ENCODE assay signal across 11 cellular contexts in genomic region chr21:25903599-25903998, GRCh38.
DNase-seq lines count a peak whose midpoint lies in the region; ATAC-seq and TF ChIP-seq lines count a peak whose summit lies in the region.
"Had no signal": no experiment of that assay in that cellular context is flagged by ENCODE, and none has a peak within 500 bp of the region (broad histone marks: within the 10 kb centered on the region; RNA-seq: fewer than 3 reads in every experiment).

No MANE protein-coding gene starts in this region.

- no peak overlapping the region for H3K4me3 ChIP-seq in psoas muscle

- DNase-seq in SKM-1 treated with dmso at 0.1 percent for 144 hours (lab: John Stamatoyannopoulos, UW; ENCODE audit: unreplicated experiment): peak; percentile 34
- no peak for DNase-seq in psoas muscle
- no peak for DNase-seq in activated CD8-positive, alpha-beta T cell treated with anti-CD3 and anti-CD28 coated beads, Interleukin-2, amount 10 ng/mL, durations not matched to agents 7 days and 5 days
- DNase-seq in SK-N-DZ (ENCODE audit: low spot score): no peak
- DNase-seq in SW480 (ENCODE audit: low spot score): no peak
- no peak for DNase-seq in DMS53 treated with DMSO at 0.1 percent for 48 hours (lab: John Stamatoyannopoulos, UW; ENCODE audit: unreplicated experiment)
- DNase-seq: activated naive CD4-positive, alpha-beta T cell; NCI-H446 treated with DMSO at 0.1 percent for 48 hours had no signal

- no peaks in the 10 kb centered on the region for H3K27me3 ChIP-seq in psoas muscle (ENCODE audit: insufficient read depth in 3 of 3, low read length in 2 of 3)

- H3K9me3 ChIP-seq in psoas muscle: no peaks in the 10 kb centered on the region

- POLR2A ChIA-PET in activated CD8-positive, alpha-beta T cell treated with anti-CD3 and anti-CD28 coated beads, Interleukin-2, amount 10 ng/mL, durations not matched to agents 7 days and 5 days (lab: Charles Lee): no interaction called here

- no peaks in the 10 kb centered on the region for H3K36me3 Mint-ChIP-seq in activated CD8-positive, alpha-beta T cell treated with anti-CD3 and anti-CD28 coated beads, Interleukin-2, amount 10 ng/mL, durations not matched to agents 7 days and 5 days (ENCODE audit: low read depth)

- H3K4me1 ChIP-seq in psoas muscle: no peaks in the 10 kb centered on the region

- H3K4me3 Mint-ChIP-seq in activated CD8-positive, alpha-beta T cell treated with anti-CD3 and anti-CD28 coated beads, Interleukin-2, amount 10 ng/mL, durations not matched to agents 7 days and 5 days: no peak overlapping the region

- H3K9me3 Mint-ChIP-seq in activated CD8-positive, alpha-beta T cell treated with anti-CD3 and anti-CD28 coated beads, Interleukin-2, amount 10 ng/mL, durations not matched to agents 7 days and 5 days (ENCODE audit: insufficient read depth): no peaks in the 10 kb centered on the region

- ATAC-seq in GM19351 (IDR thresholded peaks at IDR 0.05; ENCODE audit: unreplicated experiment) (peak; percentile 58), HG03175 (IDR thresholded peaks at IDR 0.05; ENCODE audit: unreplicated experiment) (peak; percentile 72), psoas muscle (peak in 3 of 4 donors; percentile 63 to 87 (median 70))
- ATAC-seq in activated CD8-positive, alpha-beta T cell treated with anti-CD3 and anti-CD28 coated beads, Interleukin-2, amount 10 ng/mL, durations not matched to agents 7 days and 5 days: no peak

- H3K27ac ChIP-seq in psoas muscle: no peak overlapping the region

- H3K36me3 ChIP-seq in psoas muscle (ENCODE audit: insufficient read depth in 1 of 2, low read depth in 1 of 2): peaks cover 0 to 4% of the 10 kb centered on the region in 2 donors

- no peaks in the 10 kb centered on the region for H3K27me3 Mint-ChIP-seq in activated CD8-positive, alpha-beta T cell treated with anti-CD3 and anti-CD28 coated beads, Interleukin-2, amount 10 ng/mL, durations not matched to agents 7 days and 5 days (ENCODE audit: low read depth)
- H3K27me3 Mint-ChIP-seq: progenitor cell of endocrine pancreas had no signal

- TF ChIP-seq CTCF in psoas muscle (IDR thresholded peaks at IDR 0.05): no peak

- no peaks in the 10 kb centered on the region for H3K4me1 Mint-ChIP-seq in activated CD8-positive, alpha-beta T cell treated with anti-CD3 and anti-CD28 coated beads, Interleukin-2, amount 10 ng/mL, durations not matched to agents 7 days and 5 days (ENCODE audit: low read depth)

- intact Hi-C loops in psoas muscle (cut with DNase I): loop anchor here in 1 of 2 donors (10.0 kb wide), 1 partner anchor 91 kb away; no protein-coding TSS in a partner anchor

- CTCF ChIA-PET in activated CD8-positive, alpha-beta T cell treated with anti-CD3 and anti-CD28 coated beads, Interleukin-2, amount 10 ng/mL, durations not matched to agents 7 days and 5 days (lab: Charles Lee): interaction anchor here (3.0 kb wide), 1 partner anchor 268 kb away, joined by 13 read pairs; the partner anchor contains the start of gene APP

- no peak overlapping the region for H3K27ac Mint-ChIP-seq in activated CD8-positive, alpha-beta T cell treated with anti-CD3 and anti-CD28 coated beads, Interleukin-2, amount 10 ng/mL, durations not matched to agents 7 days and 5 days
- H3K27ac Mint-ChIP-seq: progenitor cell of endocrine pancreas had no signal

- WGBS in psoas muscle, 3 donors: 24 to 34% (median 27%) methylated on average over 5 of the region's 5 CpGs
